ENCODE assay signal across 24 cellular contexts in the genomic region with DNA sequence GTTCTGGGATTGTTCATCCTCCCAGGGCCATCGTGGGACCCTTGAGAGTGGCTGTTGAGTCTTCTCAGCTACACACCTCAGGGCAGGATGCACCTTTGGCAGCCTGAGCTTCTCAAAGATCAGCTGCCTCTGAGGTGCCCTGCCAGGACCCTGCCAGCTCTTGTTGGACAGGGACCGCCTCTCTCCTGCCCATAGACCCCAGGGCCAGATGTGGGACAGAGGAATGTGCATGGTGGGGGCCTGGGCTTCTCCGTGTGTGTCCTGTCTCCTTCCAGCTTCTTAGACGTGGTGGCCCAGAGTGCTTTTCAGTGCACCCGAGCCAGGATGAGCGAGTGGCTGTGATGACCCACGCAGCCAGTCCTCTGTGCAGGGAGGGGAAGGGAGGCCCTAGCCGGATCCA. TPM values are rescaled to one million over a fixed set of nuclear protein-coding genes. Genes with fewer than 3 reads are reported as not detected.
A peak's percentile ranks its signal among the peaks of the same experiment; 100 is the strongest.
DNase-seq lines count a peak whose midpoint lies in the region; FAIRE-seq and TF ChIP-seq lines count a peak whose summit lies in the region.
"Had no signal": no experiment of that assay in that cellular context is flagged by ENCODE, and none has a peak within 500 bp of the region (broad histone marks: within the 10 kb centered on the region; RNA-seq: fewer than 3 reads in every experiment).

No MANE protein-coding gene starts in this region.

- H3K4me1 Mint-ChIP-seq in Caco-2 (ENCODE audit: low read depth, unreplicated experiment) (peaks cover 23% of the 10 kb centered on the region), glutamatergic neuron (ENCODE audit: low read depth, unreplicated experiment) (peaks cover 5% of the 10 kb centered on the region)

- peaks cover 21% of the 10 kb centered on the region for H3K4me1 ChIP-seq in Caco-2
- no peaks in the 10 kb centered on the region for H3K4me1 ChIP-seq in neuronal stem cell (ENCODE audit: control insufficient read depth in 2 of 2, insufficient read depth in 1 of 2, low read depth in 1 of 2, low read length in 2 of 2)
- peaks cover 0 to 3% (median under 1%) of the 10 kb centered on the region in 6 donors for H3K4me1 ChIP-seq in spleen
- H3K4me1 ChIP-seq: A549, BE2C had no signal

- no peaks in the 10 kb centered on the region for H3K9me3 Mint-ChIP-seq in Caco-2 (ENCODE audit: unreplicated experiment)
- H3K9me3 Mint-ChIP-seq in glutamatergic neuron (ENCODE audit: unreplicated experiment) = peaks cover 4% of the 10 kb centered on the region
- H3K9me3 Mint-ChIP-seq: CD14-positive monocyte; CD4-positive, alpha-beta T cell; CD8-positive, alpha-beta memory T cell; GM23338; H9 had no signal

- WGBS in neuronal stem cell (ENCODE audit: extremely low coverage in 2 of 2, insufficient read length in 2 of 2, insufficient replicate concordance in 1 of 2), 2 donors = no CpG with 5 or more reads among the region's 8 CpGs
- WGBS in spleen, 5 donors = 67 to 98% (median 93%) methylated on average over 1 to 8 of the region's 8 CpGs

- no TSS peak for BruUV-seq in Caco-2 (replicated peaks; lab: Mats Ljungman, UMichigan)

- H2BK5ac ChIP-seq in neuronal stem cell (ENCODE audit: low read length) = no peak overlapping the region

- H2BK15ac ChIP-seq in neuronal stem cell (ENCODE audit: low read length) = no peak overlapping the region

- no peak for FAIRE-seq in frontal cortex (lab: Jason Lieb, UNC)
- FAIRE-seq: A549, GM12891, GM18507 had no signal

- H3K9me3 ChIP-seq in Caco-2 (no peaks in the 10 kb centered on the region), neuronal stem cell (replicated peaks in 1 of 2; ENCODE audit: control insufficient read depth in 2 of 2, insufficient read depth in 1 of 2, low read depth in 1 of 2, low read length in 2 of 2) (no peaks in the 10 kb centered on the region), spleen (no peaks in the 10 kb centered on the region)
- H3K9me3 ChIP-seq: A549; BE2C; BLaER1 treated with 17β-estradiol and CSF1 and Interleukin-3, amounts not matched to agents 10 nM and 100 nM had no signal

- H4K8ac ChIP-seq in neuronal stem cell (ENCODE audit: low read depth, low read length) = no peak overlapping the region

- no peak overlapping the region for H3K14ac ChIP-seq in neuronal stem cell (ENCODE audit: low read length)

- H2AFZ ChIP-seq in neuronal stem cell (ENCODE audit: low read length) = no peak overlapping the region
- H2AFZ ChIP-seq: GM23338 had no signal

- H3K27me3 Mint-ChIP-seq in Caco-2 (ENCODE audit: insufficient read depth, unreplicated experiment) = no peaks in the 10 kb centered on the region
- H3K27me3 Mint-ChIP-seq in glutamatergic neuron (ENCODE audit: unreplicated experiment) = peaks cover 3% of the 10 kb centered on the region
- H3K27me3 Mint-ChIP-seq: CD4-positive, alpha-beta T cell; CD8-positive, alpha-beta memory T cell had no signal

- no peak overlapping the region for H2AK5ac ChIP-seq in neuronal stem cell (ENCODE audit: low read depth, low read length)

- H3K4me3 Mint-ChIP-seq in Caco-2 (ENCODE audit: unreplicated experiment) (no peak overlapping the region), glutamatergic neuron (ENCODE audit: unreplicated experiment) (no peak overlapping the region)
- H3K4me3 Mint-ChIP-seq: CD14-positive monocyte; CD4-positive, alpha-beta T cell; GM23338; H9 had no signal

- H3K23ac ChIP-seq in neuronal stem cell (ENCODE audit: low read depth, low read length, poor library complexity) = no peak overlapping the region

- H3K4me3 ChIP-seq in Caco-2 (ENCODE audit: low read depth, low read length) (no peak overlapping the region), neuronal stem cell (ENCODE audit: low read length in 2 of 2) (no peak overlapping the region), spleen (no peak overlapping the region)
- H3K4me3 ChIP-seq: A549; BLaER1 treated with 17β-estradiol and CSF1 and Interleukin-3, amounts not matched to agents 10 nM and 100 nM; GM23338 had no signal

- H3K36me3 ChIP-seq in Caco-2 (ENCODE audit: control insufficient read depth, insufficient read depth, low read length) = peaks cover 2% of the 10 kb centered on the region; the same call in 1 of the 2 replicates
- H3K36me3 ChIP-seq in neuronal stem cell (replicated peaks in 1 of 2; ENCODE audit: control insufficient read depth in 2 of 2, insufficient read depth in 2 of 2, low read length in 2 of 2) = peaks cover 46 to 90% of the 10 kb centered on the region in 2 donors
- peaks cover 0 to 78% (median 0%) of the 10 kb centered on the region in 6 donors for H3K36me3 ChIP-seq in spleen

- peaks cover 83% of the 10 kb centered on the region for H3K36me3 Mint-ChIP-seq in Caco-2 (ENCODE audit: insufficient read depth, unreplicated experiment)
- H3K36me3 Mint-ChIP-seq in glutamatergic neuron (ENCODE audit: unreplicated experiment) = no peaks in the 10 kb centered on the region
- H3K36me3 Mint-ChIP-seq: CD8-positive, alpha-beta memory T cell had no signal

- no peak for DNase-seq in Caco-2
- peak; percentile 2 for DNase-seq in glutamatergic neuron
- no peak for DNase-seq in neuronal stem cell (ENCODE audit: low spot score)
- peak; percentile 35 for DNase-seq in spleen
- DNase-seq in effector CD8-positive, alpha-beta T cell (lab: John Stamatoyannopoulos, UW) = no peak
- no peak for DNase-seq in stimulated activated CD4-positive, alpha-beta T cell treated with anti-CD3 and anti-CD28 coated beads, Interleukin-4, amount 100 ng/mL, for 1 hour
- no peak for DNase-seq in frontal cortex (ENCODE audit: low spot score in 2 of 2)
- DNase-seq: 8988T; ACHN; AML-193; BE2C; Calu3; CD4-positive, alpha-beta T cell; DMS53; DMS79 treated with DMSO at 0.1 percent for 48 hours; GF-D8; H9 had no signal

- H3K27ac ChIP-seq in neuronal stem cell (replicated peaks; ENCODE audit: low read length) (no peak overlapping the region), spleen (no peak overlapping the region)
- H3K27ac ChIP-seq: A549; BLaER1 treated with 17β-estradiol and CSF1 and Interleukin-3, amounts not matched to agents 10 nM and 100 nM had no signal

- no peak overlapping the region for H3K18ac ChIP-seq in neuronal stem cell (ENCODE audit: low read length)

- peaks cover 2% of the 10 kb centered on the region for H3K79me1 ChIP-seq in neuronal stem cell (ENCODE audit: low read depth, low read length)

- H3K4me2 ChIP-seq in neuronal stem cell (ENCODE audit: insufficient read depth, low read length, poor library complexity, severe bottlenecking) = no peak overlapping the region
- H3K4me2 ChIP-seq: A549; BLaER1 treated with 17β-estradiol and CSF1 and Interleukin-3, amounts not matched to agents 10 nM and 100 nM; GM23338 had no signal

- POLR2A ChIA-PET in Caco-2 (lab: Charles Lee) = no interaction called here

- no peak overlapping the region for H3K4ac ChIP-seq in neuronal stem cell (ENCODE audit: low read length)

- H3K27ac Mint-ChIP-seq in Caco-2 (ENCODE audit: unreplicated experiment) (peak overlapping the region; percentile 48), glutamatergic neuron (ENCODE audit: unreplicated experiment) (no peak overlapping the region)
- H3K27ac Mint-ChIP-seq: CD4-positive, alpha-beta T cell; GM23338; H9 had no signal

- peak overlapping the region; percentile 53 for H3K9ac ChIP-seq in neuronal stem cell (ENCODE audit: low read depth, low read length, poor library complexity)

- CTCF ChIA-PET in Caco-2 (lab: Charles Lee) = no interaction called here

- no peak overlapping the region for H4K91ac ChIP-seq in neuronal stem cell (ENCODE audit: low read depth, low read length, poor library complexity)

- no peak for TF ChIP-seq POLR2A in spleen (IDR thresholded peaks at IDR 0.05)

- no peak overlapping the region for H2BK12ac ChIP-seq in neuronal stem cell (ENCODE audit: low read length)

- H3K27me3 ChIP-seq in Caco-2 (replicated peaks; ENCODE audit: control insufficient read depth, insufficient read depth, low read length) (no peaks in the 10 kb centered on the region), neuronal stem cell (ENCODE audit: control insufficient read depth in 3 of 3, insufficient read depth in 3 of 3, low read depth in 1 of 3, low read length in 3 of 3) (no peaks in the 10 kb centered on the region), spleen (replicated peaks in 1 of 7) (no peaks in the 10 kb centered on the region)
- H3K27me3 ChIP-seq: BE2C; BLaER1 treated with 17β-estradiol and CSF1 and Interleukin-3, amounts not matched to agents 10 nM and 100 nM had no signal

- no peak for TF ChIP-seq CTCF in Caco-2 (IDR thresholded peaks at IDR 0.05; ENCODE audit: insufficient read depth in 1 of 2, low read depth in 1 of 2, low read length in 1 of 2, severe bottlenecking in 1 of 2, unreplicated experiment in 1 of 2)
- TF ChIP-seq CTCF in glutamatergic neuron (IDR thresholded peaks at IDR 0.05; ENCODE audit: partially characterized antibody, unreplicated experiment) = no peak
- TF ChIP-seq CTCF in spleen (IDR thresholded peaks at IDR 0.05 in 8 of 11, conservative IDR thresholded peaks at IDR 0.05 in 3 of 11) = no peak

- intact Hi-C loops in Caco-2 (cut with micrococcal nuclease; ENCODE audit: unreplicated experiment) = no loop called here
- intact Hi-C loops in spleen (cut with DNase I; ENCODE audit: low total_unique reads) = no loop called here

- H2BK120ac ChIP-seq in neuronal stem cell (ENCODE audit: low read depth, low read length) = no peak overlapping the region

RNA-seq across cellular contexts. Expression of a gene that starts 5.9 kb away (rescaled TPM):
- total RNA-seq in Caco-2 (2022) (73.9 and 78.4 TPM in 2 replicates), glutamatergic neuron (ENCODE audit: unreplicated experiment) (60.8 TPM), spleen (10 to 100 TPM; 43.1 to 59.6 (median 49.8) TPM), frontal cortex (17.5 TPM)
- polyA plus RNA-seq in neuronal stem cell (2013, experiment 1 of 2) = 30.9 TPM
- polyA plus RNA-seq in neuronal stem cell (2013, experiment 2 of 2) = 33.3 TPM
- polyA plus RNA-seq in spleen = 10 to 100 TPM; 23.7 to 32.4 (median 25.0) TPM

RNA-seq across cellular contexts. Expression of a gene that starts 32.9 kb away (rescaled TPM):
- total RNA-seq in Caco-2 (2022) = 54.4 and 55.1 TPM in 2 replicates
- total RNA-seq in glutamatergic neuron (ENCODE audit: unreplicated experiment) = 7.5 TPM
- polyA plus RNA-seq in neuronal stem cell (2013, experiment 1 of 2) = 50.8 TPM
- 52.2 TPM for polyA plus RNA-seq in neuronal stem cell (2013, experiment 2 of 2)
- 1 to 10 TPM; 1.3 to 5.2 (median 3.2) TPM for total RNA-seq in spleen
- polyA plus RNA-seq in spleen = 1 to 10 TPM; 1.3 to 4.9 (median 2.8) TPM
- 1.6 TPM for total RNA-seq in frontal cortex
- polyA plus RNA-seq: CD14-positive monocyte had no signal

Comparison
In these comparisons a context has a peak if more than half of its experiments do, and no peak if none do; other contexts are left out.
1. DNase-seq: peak in glutamatergic neuron (single experiment) and spleen (single experiment); none in Caco-2 (0 of 2), neuronal stem cell (single experiment), effector CD8-positive, alpha-beta T cell (single experiment), stimulated activated CD4-positive, alpha-beta T cell treated with anti-CD3 and anti-CD28 coated beads, Interleukin-4, amount 100 ng/mL, for 1 hour (single experiment) and frontal cortex (0 of 2).